ENCODE assay signal across 9 cellular contexts in the genomic region with DNA sequence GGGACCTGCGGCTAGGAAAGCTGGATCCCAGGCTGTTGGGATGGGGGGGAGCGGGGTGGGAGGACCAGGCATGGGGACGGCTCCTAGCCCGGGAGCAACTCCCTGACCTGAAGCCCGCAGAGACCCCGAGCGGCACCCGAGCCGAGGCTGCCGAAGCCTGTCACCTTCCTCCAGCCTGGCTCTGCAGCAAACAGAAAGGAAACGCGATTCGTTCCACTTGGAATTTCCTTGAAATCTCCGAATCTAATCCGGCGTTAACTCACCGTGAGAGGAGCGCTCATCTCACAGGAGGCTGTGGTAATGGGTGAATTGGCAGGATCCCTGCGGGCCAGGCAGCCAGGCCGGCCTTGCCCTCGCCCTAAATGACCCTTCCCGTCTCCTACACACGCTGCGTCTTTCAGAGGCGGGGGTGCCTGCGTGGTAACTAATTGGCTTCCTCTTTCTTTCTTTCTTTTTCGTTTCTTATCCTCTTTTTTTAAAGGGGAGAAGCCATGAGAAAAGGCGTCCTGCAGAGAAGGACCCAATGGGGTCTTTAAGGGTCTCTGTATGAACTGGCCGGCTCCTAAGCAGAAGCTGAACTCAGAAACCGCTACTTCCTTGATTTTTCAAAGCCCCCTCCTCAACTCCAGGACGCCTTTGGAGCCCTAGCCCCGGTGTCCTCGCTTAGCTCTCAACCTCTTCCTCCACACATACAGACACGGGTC. TPM values are rescaled to one million over a fixed set of nuclear protein-coding genes. Genes with fewer than 3 reads are reported as not detected.
DNase-seq lines count a peak whose midpoint lies in the region; ATAC-seq and TF ChIP-seq lines count a peak whose summit lies in the region.
"Had no signal": no experiment of that assay in that cellular context is flagged by ENCODE, and none has a peak within 500 bp of the region (broad histone marks: within the 10 kb centered on the region; RNA-seq: fewer than 3 reads in every experiment).

No MANE protein-coding gene starts in this region.

- no peak for TF ChIP-seq POLR2A in right lobe of liver (IDR thresholded peaks at IDR 0.05)

- H3K4me3 ChIP-seq in A673 (ENCODE audit: low read depth, low read length, poor library complexity, severe bottlenecking) (peak overlapping the region; percentile 56), GM12864 (ENCODE audit: low read depth, low read length) (peak overlapping the region; percentile 79), right lobe of liver (peak overlapping the region in 2 of 3 donors; percentile 16 to 19)

- peaks cover 99% of the 10 kb centered on the region for H3K27me3 Mint-ChIP-seq in WTC11 (ENCODE audit: low read depth)

- no peaks in the 10 kb centered on the region for H3K36me3 Mint-ChIP-seq in WTC11

- H3K27ac ChIP-seq in A673 (ENCODE audit: low read depth, low read length, poor library complexity, severe bottlenecking) = no peak overlapping the region
- H3K27ac ChIP-seq in right lobe of liver = no peak overlapping the region

- peaks cover 44% of the 10 kb centered on the region for H3K4me1 Mint-ChIP-seq in WTC11

- CTCF ChIA-PET in A673 (lab: Charles Lee) = interaction anchor here (2.5 kb wide), 1 partner anchor 30 kb away, joined by 6 read pairs; no protein-coding TSS in a partner anchor
- CTCF ChIA-PET in WTC11 (lab: Charles Lee) = interaction anchor here (0.9 to 4.4 kb wide), 8 partner anchors 9 to 386 kb away, joined by 3 to 30 read pairs (median 5); no protein-coding TSS in a partner anchor

- TF ChIP-seq CTCF in A673 (conservative IDR thresholded peaks at IDR 0.05; ENCODE audit: low read depth, low read length) (no peak), GM12864 (IDR thresholded peaks at IDR 0.05; ENCODE audit: low read depth, low read length, missing control alignments) (no peak), WTC11 (IDR thresholded peaks at IDR 0.05) (no peak), right lobe of liver (IDR thresholded peaks at IDR 0.05) (no peak)

- H3K9me3 Mint-ChIP-seq in WTC11 = no peaks in the 10 kb centered on the region

- DNase-seq in A673 (ENCODE audit: low spot score) = peak; percentile 83
- DNase-seq in GM12864 (ENCODE audit: low read depth) = no peak
- DNase-seq in WTC11 (ENCODE audit: low spot score) = no peak
- no peak for DNase-seq in right lobe of liver
- no peak for DNase-seq in NCI-H510A (lab: John Stamatoyannopoulos, UW)
- DNase-seq in Ammon's horn (ENCODE audit: low spot score) = no peak
- DNase-seq in activated effector memory CD4-positive, alpha-beta T cell treated with Interleukin-2 at 50 U/mL for 16 hours = no peak
- DNase-seq: SHP77 treated with DMSO at 0.1 percent for 48 hours had no signal

- POLR2A ChIA-PET in A673 (lab: Charles Lee; ENCODE audit: low non-redundant PET) = interaction anchor here (0.6 kb wide), 1 partner anchor 112 kb away, joined by 3 read pairs; no protein-coding TSS in a partner anchor
- POLR2A ChIA-PET in WTC11 (lab: Charles Lee) = interaction anchor here (0.9 to 1.5 kb wide), 2 partner anchors 14 to 95 kb away, joined by 3 to 4 read pairs; a partner anchor contains a TSS

- H3K27me3 ChIP-seq in A673 (replicated peaks; ENCODE audit: insufficient read depth, low read depth, low read length, poor library complexity) (peaks cover 9% of the 10 kb centered on the region), right lobe of liver (peaks cover 23 to 58% of the 10 kb centered on the region in 2 donors)

- WGBS in right lobe of liver (ENCODE audit: insufficient coverage, low coverage, low lambda C conversion rate, missing lambda C conversion rate) = under 1% methylated on average over 13 of the region's 34 CpGs

- BruUV-seq in A673 (replicated peaks; lab: Mats Ljungman, UMichigan) = no TSS peak

- no peaks in the 10 kb centered on the region for H3K4me1 ChIP-seq in A673 (ENCODE audit: insufficient read depth, low read length, poor library complexity, severe bottlenecking)
- peaks cover 0 to 35% (median 14%) of the 10 kb centered on the region in 4 donors for H3K4me1 ChIP-seq in right lobe of liver

- intact Hi-C loops in A673 (cut with micrococcal nuclease; ENCODE audit: unreplicated experiment) (loop anchor here (5.0 to 10.0 kb wide), 2 partner anchors 122 to 309 kb away; no protein-coding TSS in a partner anchor), right lobe of liver (cut with DNase I) (no loop called here)

- H3K27ac Mint-ChIP-seq in WTC11 = no peak overlapping the region

- H3K36me3 ChIP-seq in A673 (ENCODE audit: insufficient read depth, low read length, poor library complexity, severe bottlenecking) (no peaks in the 10 kb centered on the region), right lobe of liver (no peaks in the 10 kb centered on the region)

- H3K9me3 ChIP-seq in A673 (ENCODE audit: low read depth, low read length, poor library complexity, severe bottlenecking) = no peaks in the 10 kb centered on the region
- H3K9me3 ChIP-seq in right lobe of liver = no peaks in the 10 kb centered on the region

- peak overlapping the region; percentile 75 for H3K4me3 Mint-ChIP-seq in WTC11

- ATAC-seq in WTC11 (no peak), right lobe of liver (no peak), GM18519 (IDR thresholded peaks at IDR 0.05; ENCODE audit: low FRiP score, unreplicated experiment) (no peak)

TF ChIP-seq in WTC11, 78 proteins besides CTCF, POLR2A, EP300 and RAD21:
- no peak for TF ChIP-seq FOXJ3 (CRISPR knock-in tag; IDR thresholded peaks at IDR 0.05; ENCODE audit: borderline replicate concordance)
- TF ChIP-seq, protein P1, sequence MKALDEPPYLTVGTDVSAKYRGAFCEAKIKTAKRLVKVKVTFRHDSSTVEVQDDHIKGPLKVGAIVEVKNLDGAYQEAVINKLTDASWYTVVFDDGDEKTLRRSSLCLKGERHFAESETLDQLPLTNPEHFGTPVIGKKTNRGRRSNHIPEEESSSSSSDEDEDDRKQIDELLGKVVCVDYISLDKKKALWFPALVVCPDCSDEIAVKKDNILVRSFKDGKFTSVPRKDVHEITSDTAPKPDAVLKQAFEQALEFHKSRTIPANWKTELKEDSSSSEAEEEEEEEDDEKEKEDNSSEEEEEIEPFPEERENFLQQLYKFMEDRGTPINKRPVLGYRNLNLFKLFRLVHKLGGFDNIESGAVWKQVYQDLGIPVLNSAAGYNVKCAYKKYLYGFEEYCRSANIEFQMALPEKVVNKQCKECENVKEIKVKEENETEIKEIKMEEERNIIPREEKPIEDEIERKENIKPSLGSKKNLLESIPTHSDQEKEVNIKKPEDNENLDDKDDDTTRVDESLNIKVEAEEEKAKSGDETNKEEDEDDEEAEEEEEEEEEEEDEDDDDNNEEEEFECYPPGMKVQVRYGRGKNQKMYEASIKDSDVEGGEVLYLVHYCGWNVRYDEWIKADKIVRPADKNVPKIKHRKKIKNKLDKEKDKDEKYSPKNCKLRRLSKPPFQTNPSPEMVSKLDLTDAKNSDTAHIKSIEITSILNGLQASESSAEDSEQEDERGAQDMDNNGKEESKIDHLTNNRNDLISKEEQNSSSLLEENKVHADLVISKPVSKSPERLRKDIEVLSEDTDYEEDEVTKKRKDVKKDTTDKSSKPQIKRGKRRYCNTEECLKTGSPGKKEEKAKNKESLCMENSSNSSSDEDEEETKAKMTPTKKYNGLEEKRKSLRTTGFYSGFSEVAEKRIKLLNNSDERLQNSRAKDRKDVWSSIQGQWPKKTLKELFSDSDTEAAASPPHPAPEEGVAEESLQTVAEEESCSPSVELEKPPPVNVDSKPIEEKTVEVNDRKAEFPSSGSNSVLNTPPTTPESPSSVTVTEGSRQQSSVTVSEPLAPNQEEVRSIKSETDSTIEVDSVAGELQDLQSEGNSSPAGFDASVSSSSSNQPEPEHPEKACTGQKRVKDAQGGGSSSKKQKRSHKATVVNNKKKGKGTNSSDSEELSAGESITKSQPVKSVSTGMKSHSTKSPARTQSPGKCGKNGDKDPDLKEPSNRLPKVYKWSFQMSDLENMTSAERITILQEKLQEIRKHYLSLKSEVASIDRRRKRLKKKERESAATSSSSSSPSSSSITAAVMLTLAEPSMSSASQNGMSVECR (CRISPR knock-in tag; IDR thresholded peaks at IDR 0.05; ENCODE audit: borderline replicate concordance) = 0 out of 2 replicates have a peak, but pooled peaks have one; percentile 11

RNA-seq across cellular contexts. Expression of a gene that starts 8.5 kb away (rescaled TPM):
- total RNA-seq in A673 (2021) (3.3 and 5.5 TPM in 2 replicates), WTC11 (2021) (3.5 to 6.6 TPM (median 4.4 TPM) in 3 replicates), right lobe of liver (under 1 TPM in 2 of 6 experiments, not detected in 4; 0.12 to 0.18 TPM)

Comparison
In these comparisons a context has a peak if more than half of its experiments do, and no peak if none do; other contexts are left out.
1. H3K4me3 ChIP-seq: peak in every context shown above with its lines; median percentile 79 in GM12864; 56 in A673; 18 in right lobe of liver.